Comparison of ENCODE assay signal across 21 cellular contexts in the genomic region with DNA sequence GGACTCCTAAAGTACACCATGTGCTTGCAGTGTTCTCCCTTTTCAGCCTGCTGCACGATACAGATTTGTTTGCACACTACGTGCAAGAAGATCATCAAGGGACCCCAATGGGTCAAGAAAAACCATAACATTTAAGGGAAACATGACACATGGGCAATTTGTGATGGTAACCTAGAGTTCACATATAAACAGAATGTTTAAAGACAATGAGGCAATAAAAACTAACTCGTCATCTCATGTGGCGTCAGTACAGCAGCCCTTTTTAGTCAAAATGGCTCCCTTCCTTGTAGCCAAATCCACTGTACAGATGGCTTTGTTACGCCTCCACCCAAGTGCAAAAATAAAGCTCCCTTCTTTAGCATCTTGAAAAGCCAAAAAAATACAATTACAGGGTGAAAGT.
DNase-seq lines count a peak whose midpoint lies in the region; ATAC-seq, FAIRE-seq and TF ChIP-seq lines count a peak whose summit lies in the region.
"Had no signal": no experiment of that assay in that cellular context is flagged by ENCODE, and none has a peak within 500 bp of the region (broad histone marks: within the 10 kb centered on the region; RNA-seq: fewer than 3 reads in every experiment).

No MANE protein-coding gene starts in this region.

- H3K27ac ChIP-seq in colonic mucosa = no peak overlapping the region
- H3K27ac ChIP-seq: 22Rv1; A549; BLaER1 treated with 17β-estradiol and CSF1 and Interleukin-3, amounts not matched to agents 10 nM and 100 nM had no signal

- no peak for TF ChIP-seq CTCF in colonic mucosa (IDR thresholded peaks at IDR 0.05)

- DNase-seq in activated T-cell treated with anti-CD3 and anti-CD28 coated beads, Interleukin-2, amount 50 U/mL, for 72 hours = no peak
- DNase-seq in activated T-cell treated with anti-CD3 and anti-CD28 coated beads, Interleukin-2, amount 50 U/mL, for 4 hours = no peak
- DNase-seq in inferior parietal cortex (ENCODE audit: extremely low spot score) (peak; percentile 60), superior temporal gyrus (ENCODE audit: extremely low spot score) (peak; percentile 73), nucleus accumbens (lab: John Stamatoyannopoulos, UW) (no peak), frontal cortex (ENCODE audit: low spot score in 2 of 2) (no peak), colonic mucosa (no peak)
- DNase-seq: Calu3; CD8-positive, alpha-beta T cell; DMS79 treated with DMSO at 0.1 percent for 48 hours; H9; IMR-90 had no signal

- H3K27me3 ChIP-seq in colonic mucosa = no peaks in the 10 kb centered on the region
- H3K27me3 ChIP-seq: BLaER1 treated with 17β-estradiol and CSF1 and Interleukin-3, amounts not matched to agents 10 nM and 100 nM had no signal

- H3K27me3 Mint-ChIP-seq in activated T-cell treated with anti-CD3 and anti-CD28 coated beads, Interleukin-2, amount 50 U/mL, for 72 hours (ENCODE audit: low read depth) = no peaks in the 10 kb centered on the region
- no peaks in the 10 kb centered on the region for H3K27me3 Mint-ChIP-seq in activated T-cell treated with anti-CD3 and anti-CD28 coated beads, Interleukin-2, amount 50 U/mL, for 4 hours (ENCODE audit: low read depth)
- H3K27me3 Mint-ChIP-seq: B cell had no signal

- ATAC-seq in activated T-cell treated with anti-CD3 and anti-CD28 coated beads, Interleukin-2, amount 50 U/mL, for 72 hours (replicated peaks in 1 of 2) = no peak
- no peak for ATAC-seq in activated T-cell treated with anti-CD3 and anti-CD28 coated beads, Interleukin-2, amount 50 U/mL, for 4 hours
- ATAC-seq: A549; CD8-positive, alpha-beta T cell had no signal

- FAIRE-seq in frontal cortex (lab: Jason Lieb, UNC) = no peak
- FAIRE-seq: A549, G401.6, GM12891, GM19239, H1, HTR-8/SVneo had no signal

- H3K9me3 Mint-ChIP-seq in activated T-cell treated with anti-CD3 and anti-CD28 coated beads, Interleukin-2, amount 50 U/mL, for 72 hours = no peaks in the 10 kb centered on the region
- H3K9me3 Mint-ChIP-seq in activated T-cell treated with anti-CD3 and anti-CD28 coated beads, Interleukin-2, amount 50 U/mL, for 4 hours = no peaks in the 10 kb centered on the region
- H3K9me3 Mint-ChIP-seq: CD8-positive, alpha-beta T cell; H9 had no signal

- H3K4me3 Mint-ChIP-seq in activated T-cell treated with anti-CD3 and anti-CD28 coated beads, Interleukin-2, amount 50 U/mL, for 72 hours = no peak overlapping the region
- no peak overlapping the region for H3K4me3 Mint-ChIP-seq in activated T-cell treated with anti-CD3 and anti-CD28 coated beads, Interleukin-2, amount 50 U/mL, for 4 hours
- H3K4me3 Mint-ChIP-seq: B cell; CD8-positive, alpha-beta T cell; H9 had no signal

- H3K36me3 Mint-ChIP-seq in activated T-cell treated with anti-CD3 and anti-CD28 coated beads, Interleukin-2, amount 50 U/mL, for 72 hours (ENCODE audit: insufficient read depth in 2 of 2) = no peaks in the 10 kb centered on the region
- peaks cover 4% of the 10 kb centered on the region for H3K36me3 Mint-ChIP-seq in activated T-cell treated with anti-CD3 and anti-CD28 coated beads, Interleukin-2, amount 50 U/mL, for 4 hours (ENCODE audit: insufficient read depth)

- no peaks in the 10 kb centered on the region for H3K4me1 ChIP-seq in colonic mucosa
- H3K4me1 ChIP-seq: A549 had no signal

- intact Hi-C loops in colonic mucosa (cut with DNase I) = loop anchor here (10.0 kb wide), 1 partner anchor 344 kb away; no protein-coding TSS in a partner anchor

- H3K4me3 ChIP-seq in colonic mucosa = no peak overlapping the region
- H3K4me3 ChIP-seq: A549; BLaER1 treated with 17β-estradiol and CSF1 and Interleukin-3, amounts not matched to agents 10 nM and 100 nM had no signal

- peak overlapping the region; percentile 13 for H3K27ac Mint-ChIP-seq in activated T-cell treated with anti-CD3 and anti-CD28 coated beads, Interleukin-2, amount 50 U/mL, for 72 hours
- H3K27ac Mint-ChIP-seq: B cell; CD8-positive, alpha-beta T cell had no signal

- no peaks in the 10 kb centered on the region for H3K4me1 Mint-ChIP-seq in activated T-cell treated with anti-CD3 and anti-CD28 coated beads, Interleukin-2, amount 50 U/mL, for 72 hours (ENCODE audit: low read depth)
- H3K4me1 Mint-ChIP-seq in activated T-cell treated with anti-CD3 and anti-CD28 coated beads, Interleukin-2, amount 50 U/mL, for 4 hours (ENCODE audit: low read depth) = peaks cover 2% of the 10 kb centered on the region
- H3K4me1 Mint-ChIP-seq: B cell had no signal

- no peak overlapping the region for H3K9ac ChIP-seq in colonic mucosa (ENCODE audit: low read depth in 2 of 2, low read length in 2 of 2)
- H3K9ac ChIP-seq: BLaER1 treated with 17β-estradiol and CSF1 and Interleukin-3, amounts not matched to agents 10 nM and 100 nM had no signal

- peaks cover 4% of the 10 kb centered on the region for H3K36me3 ChIP-seq in colonic mucosa
- H3K36me3 ChIP-seq: BLaER1 treated with 17β-estradiol and CSF1 and Interleukin-3, amounts not matched to agents 10 nM and 100 nM had no signal

- H3K9me3 ChIP-seq in colonic mucosa = no peaks in the 10 kb centered on the region
- H3K9me3 ChIP-seq: A549; BLaER1 treated with 17β-estradiol and CSF1 and Interleukin-3, amounts not matched to agents 10 nM and 100 nM had no signal

Comparison
In these comparisons a context has a peak if more than half of its experiments do, and no peak if none do; other contexts are left out.
1. DNase-seq: peak in inferior parietal cortex (single experiment) and superior temporal gyrus (single experiment); none in activated T-cell treated with anti-CD3 and anti-CD28 coated beads, Interleukin-2, amount 50 U/mL, for 72 hours (0 of 2), activated T-cell treated with anti-CD3 and anti-CD28 coated beads, Interleukin-2, amount 50 U/mL, for 4 hours (single experiment), nucleus accumbens (0 of 56), frontal cortex (0 of 2) and colonic mucosa (single experiment).